In genomic region chr16:72876221-72876620, GRCh38 we compare ENCODE assay signal across 8 cellular contexts.
DNase-seq lines count a peak whose midpoint lies in the region; ATAC-seq and TF ChIP-seq lines count a peak whose summit lies in the region.

No MANE protein-coding gene starts in this region.

- H3K27ac Mint-ChIP-seq in HFFc6: peak overlapping the region; percentile 94
- no peak overlapping the region for H3K27ac Mint-ChIP-seq in activated naive CD8-positive, alpha-beta T cell treated with anti-CD3 and anti-CD28 coated beads, Interleukin-2, amount 50 U/mL, for 24 hours

- H3K9me3 Mint-ChIP-seq in HFFc6: no peaks in the 10 kb centered on the region
- no peaks in the 10 kb centered on the region for H3K9me3 Mint-ChIP-seq in activated naive CD8-positive, alpha-beta T cell treated with anti-CD3 and anti-CD28 coated beads, Interleukin-2, amount 50 U/mL, for 24 hours

- H3K4me3 Mint-ChIP-seq in HFFc6: peak overlapping the region; percentile 75
- no peak overlapping the region for H3K4me3 Mint-ChIP-seq in activated naive CD8-positive, alpha-beta T cell treated with anti-CD3 and anti-CD28 coated beads, Interleukin-2, amount 50 U/mL, for 24 hours

- no peak overlapping the region for H3K27ac ChIP-seq in caudate nucleus (ENCODE audit: low read depth, low read length)

- DNase-seq in AG20443 (ENCODE audit: low spot score): peak; percentile 41
- DNase-seq in HFFc6: peak; percentile 75
- DNase-seq in activated naive CD8-positive, alpha-beta T cell treated with anti-CD3 and anti-CD28 coated beads, Interleukin-2, amount 50 U/mL, for 24 hours: peak; percentile 48
- DNase-seq in medulla oblongata (ENCODE audit: extremely low spot score): peak; percentile 59
- no peak for DNase-seq in caudate nucleus (lab: John Stamatoyannopoulos, UW)
- no peak for DNase-seq in NAMALWA (ENCODE audit: low spot score)

- no peak for TF ChIP-seq CTCF in HFFc6 (IDR thresholded peaks at IDR 0.05)

- peaks cover 60% of the 10 kb centered on the region for H3K4me1 Mint-ChIP-seq in HFFc6 (ENCODE audit: low read depth)
- peaks cover 23% of the 10 kb centered on the region for H3K4me1 Mint-ChIP-seq in activated naive CD8-positive, alpha-beta T cell treated with anti-CD3 and anti-CD28 coated beads, Interleukin-2, amount 50 U/mL, for 24 hours

- ATAC-seq in activated naive CD8-positive, alpha-beta T cell treated with anti-CD3 and anti-CD28 coated beads, Interleukin-2, amount 50 U/mL, for 24 hours: peak; percentile 55
- ATAC-seq in GM19455 (IDR thresholded peaks at IDR 0.05; ENCODE audit: unreplicated experiment): no peak
- ATAC-seq in GM19035 (IDR thresholded peaks at IDR 0.05; ENCODE audit: unreplicated experiment): no peak

- H3K36me3 Mint-ChIP-seq in HFFc6 (ENCODE audit: low read depth): peaks cover 29% of the 10 kb centered on the region
- H3K36me3 Mint-ChIP-seq in activated naive CD8-positive, alpha-beta T cell treated with anti-CD3 and anti-CD28 coated beads, Interleukin-2, amount 50 U/mL, for 24 hours (ENCODE audit: low read depth): no peaks in the 10 kb centered on the region

- H3K27me3 Mint-ChIP-seq in HFFc6 (ENCODE audit: insufficient read depth): peaks cover 5% of the 10 kb centered on the region
- H3K27me3 Mint-ChIP-seq in activated naive CD8-positive, alpha-beta T cell treated with anti-CD3 and anti-CD28 coated beads, Interleukin-2, amount 50 U/mL, for 24 hours: no peaks in the 10 kb centered on the region

Comparison
In these comparisons a context has a peak if more than half of its experiments do, and no peak if none do; other contexts are left out.
1. DNase-seq: peak in AG20443 (single experiment), HFFc6 (single experiment), activated naive CD8-positive, alpha-beta T cell treated with anti-CD3 and anti-CD28 coated beads, Interleukin-2, amount 50 U/mL, for 24 hours (single experiment) and medulla oblongata (single experiment); none in caudate nucleus (0 of 61) and NAMALWA (single experiment).